18 cellular contexts compared by ENCODE assay signal in the genomic region with DNA sequence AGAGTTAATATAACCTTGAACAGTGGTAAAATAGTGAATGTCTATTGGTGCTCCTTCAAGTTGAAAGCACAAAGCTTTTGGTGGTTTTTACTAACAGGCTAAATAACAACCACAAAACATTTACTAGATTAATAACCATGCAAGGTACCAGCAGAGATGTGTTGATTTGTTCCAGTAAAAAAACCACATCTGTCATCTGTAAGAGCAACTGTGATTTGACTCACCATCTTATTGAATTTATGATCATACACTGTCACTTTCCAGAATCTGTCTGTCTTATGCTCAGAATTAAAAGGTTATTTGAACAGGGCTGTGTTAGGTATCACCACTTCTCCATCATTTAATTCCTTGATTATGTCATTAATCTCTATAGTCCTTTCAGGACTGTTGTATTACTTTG.
"Had no signal": no experiment of that assay in that cellular context is flagged by ENCODE, and none has a peak within 500 bp of the region (broad histone marks: within the 10 kb centered on the region; RNA-seq: fewer than 3 reads in every experiment).

No MANE protein-coding gene starts in this region.

- H3K4me1 Mint-ChIP-seq: endodermal cell, immature natural killer cell, naive B cell, nephron had no signal

- ATAC-seq: foreskin keratinocyte, pancreas, right cardiac atrium had no signal

- DNase-seq: colonic mucosa; dermis blood vessel endothelial cell; endodermal cell; erythroblast; foreskin keratinocyte; immature natural killer cell; left ventricle myocardium inferior; mesenchymal stem cell; midbrain; naive B cell; occipital lobe; pancreas; right cardiac atrium; stimulated activated CD4-positive, alpha-beta T cell treated with anti-CD3 and anti-CD28 coated beads, Interleukin-2, amount 100 ng/mL, for 48 hours; testis had no signal

- H3K27me3 Mint-ChIP-seq: progenitor cell of endocrine pancreas had no signal

- H3K27ac Mint-ChIP-seq: endodermal cell; immature natural killer cell; naive B cell; nephron; progenitor cell of endocrine pancreas; stimulated activated naive CD8-positive, alpha-beta T cell treated with anti-CD3 and anti-CD28 coated beads, Interleukin-15, Interleukin-2, amounts not matched to agents 100 ng/mL and 50 ng/mL, for 24 hours had no signal

- H3K4me3 Mint-ChIP-seq: endodermal cell; immature natural killer cell; naive B cell; nephron; stimulated activated naive CD8-positive, alpha-beta T cell treated with anti-CD3 and anti-CD28 coated beads, Interleukin-15, Interleukin-2, amounts not matched to agents 100 ng/mL and 50 ng/mL, for 24 hours had no signal

- H3K36me3 Mint-ChIP-seq: immature natural killer cell, naive B cell had no signal
